14 cellular contexts compared by ENCODE assay signal in the genomic region with DNA sequence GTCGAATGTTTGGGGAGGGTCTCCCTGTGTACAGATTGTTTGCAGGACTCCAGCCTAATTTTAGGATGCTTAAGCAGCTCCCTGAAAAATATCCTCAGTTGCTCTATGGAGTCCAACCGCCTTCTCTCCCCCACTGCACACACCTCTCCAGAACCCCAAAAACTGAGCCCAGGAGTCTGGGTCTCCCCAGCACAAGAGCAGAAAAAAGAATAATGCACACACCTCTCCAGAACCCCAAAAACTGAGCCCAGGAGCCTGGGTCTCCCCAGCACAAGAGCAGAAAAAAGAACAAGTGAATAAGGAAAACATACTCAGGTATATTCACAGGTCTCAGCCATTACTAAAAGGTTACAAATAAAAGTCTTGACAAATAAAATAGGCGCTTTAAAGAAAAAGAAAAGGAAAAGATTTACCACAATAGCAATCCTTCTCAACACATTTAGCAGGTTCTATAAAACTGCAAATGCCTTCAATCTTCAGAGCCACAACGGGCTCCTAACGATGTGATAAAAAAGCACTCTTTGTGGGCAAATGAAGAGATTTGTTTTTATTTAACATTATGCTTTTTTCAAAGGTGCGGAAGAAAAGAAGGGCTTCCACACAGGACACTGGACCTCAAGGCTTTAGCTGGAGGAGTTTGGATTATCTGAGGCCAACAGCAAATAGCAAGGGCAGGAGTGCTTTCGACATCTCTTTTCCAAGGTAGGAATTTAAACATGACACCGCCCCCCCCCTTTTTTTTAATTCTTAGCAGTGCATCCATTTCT. TPM values are rescaled to one million over a fixed set of nuclear protein-coding genes. Genes with fewer than 3 reads are reported as not detected.
DNase-seq lines count a peak whose midpoint lies in the region; ATAC-seq, FAIRE-seq and TF ChIP-seq lines count a peak whose summit lies in the region.
"Had no signal": no experiment of that assay in that cellular context is flagged by ENCODE, and none has a peak within 500 bp of the region (broad histone marks: within the 10 kb centered on the region; RNA-seq: fewer than 3 reads in every experiment).

No MANE protein-coding gene starts in this region.

- no peak for TF ChIP-seq CTCF in H1 (IDR thresholded peaks at IDR 0.05; ENCODE audit: control extremely low read depth in 1 of 3, insufficient read depth in 1 of 3, low read depth in 1 of 3, low read length in 3 of 3)
- TF ChIP-seq CTCF in spleen (IDR thresholded peaks at IDR 0.05 in 8 of 11, conservative IDR thresholded peaks at IDR 0.05 in 3 of 11) = no peak

- DNase-seq in activated CD4-positive, alpha-beta T cell treated with anti-CD3 and anti-CD28 coated beads, Interleukin-2, amount 10 ng/mL, durations not matched to agents 7 days and 5 days = no peak
- DNase-seq in activated CD4-positive, alpha-beta T cell treated with anti-CD3 and anti-CD28 coated beads for 1 hour = no peak
- no peak for DNase-seq in T-helper 17 cell
- DNase-seq in H1 (ENCODE audit: low read depth in 1 of 2, low spot score in 2 of 2) = no peak
- no peak for DNase-seq in spleen
- no peak for DNase-seq in NCI-H526 treated with DMSO at 0.1 percent for 48 hours (lab: John Stamatoyannopoulos, UW)
- DNase-seq in GM19240 (ENCODE audit: insufficient read length, low spot score) = no peak
- DNase-seq in trophoblast cell = no peak
- DNase-seq: amniotic stem cell, IMR-90, mesenchymal stem cell, occipital lobe had no signal

- H2BK120ac ChIP-seq in H1 (replicated peaks; ENCODE audit: low read depth, low read length) = no peak overlapping the region
- no peak overlapping the region for H2BK120ac ChIP-seq in trophoblast cell (ENCODE audit: insufficient read depth, low read length, poor library complexity)

- intact Hi-C loops in spleen (cut with DNase I; ENCODE audit: low total_unique reads) = no loop called here

- H3K18ac ChIP-seq in H1 (ENCODE audit: extremely low read depth, low read length) (peak overlapping the region; percentile 62; the same call in 1 of the 2 replicates), trophoblast cell (ENCODE audit: low read length) (no peak overlapping the region)

- H3K23me2 ChIP-seq in H1 (ENCODE audit: low read depth, low read length) = peaks cover under 1% of the 10 kb centered on the region; the same call in 1 of the 2 replicates

- no peak overlapping the region for H3K56ac ChIP-seq in H1 (replicated peaks; ENCODE audit: insufficient read length, low read depth, low read length)

- H2BK5ac ChIP-seq in H1 (ENCODE audit: low read depth, low read length) = 0 out of 2 replicates have a peak overlapping the region, but pooled peaks have one; percentile 68
- H2BK5ac ChIP-seq in trophoblast cell (ENCODE audit: low read depth, low read length, poor library complexity) = no peak overlapping the region

- peaks cover 94% of the 10 kb centered on the region for H3K36me3 Mint-ChIP-seq in activated CD4-positive, alpha-beta T cell treated with anti-CD3 and anti-CD28 coated beads, Interleukin-2, amount 10 ng/mL, durations not matched to agents 7 days and 5 days (ENCODE audit: low read depth)
- H3K36me3 Mint-ChIP-seq in T-helper 17 cell (ENCODE audit: low read depth) = peaks cover 29% of the 10 kb centered on the region

- no peak overlapping the region for H3K14ac ChIP-seq in H1 (ENCODE audit: insufficient read length)
- no peak overlapping the region for H3K14ac ChIP-seq in trophoblast cell (ENCODE audit: low read length)

- no peak for TF ChIP-seq RAD21 in H1 (IDR thresholded peaks at IDR 0.05 in 1 of 2, conservative IDR thresholded peaks at IDR 0.05 in 1 of 2; ENCODE audit: low read depth in 2 of 2, low read length in 2 of 2)

- H3K9me3 ChIP-seq in T-helper 17 cell (ENCODE audit: control insufficient read depth, low read length, poor library complexity, severe bottlenecking) (no peaks in the 10 kb centered on the region), H1 (ENCODE audit: insufficient read depth in 2 of 2, low read depth in 1 of 2, low read length in 1 of 2) (no peaks in the 10 kb centered on the region), spleen (no peaks in the 10 kb centered on the region), trophoblast cell (ENCODE audit: insufficient read depth, low read depth, low read length) (no peaks in the 10 kb centered on the region)

- H4K91ac ChIP-seq in H1 (replicated peaks; ENCODE audit: insufficient read length, low read length) = no peak overlapping the region
- H4K91ac ChIP-seq in trophoblast cell (ENCODE audit: low read depth, low read length) = no peak overlapping the region

- H3K27me3 Mint-ChIP-seq in activated CD4-positive, alpha-beta T cell treated with anti-CD3 and anti-CD28 coated beads, Interleukin-2, amount 10 ng/mL, durations not matched to agents 7 days and 5 days = no peaks in the 10 kb centered on the region
- no peaks in the 10 kb centered on the region for H3K27me3 Mint-ChIP-seq in T-helper 17 cell

- 77% methylated on average over 8 of the region's 8 CpGs; no CpG with 5 or more reads in 1 of the 2 experiments for WGBS in H1 (ENCODE audit: extremely low coverage in 1 of 2, insufficient coverage in 1 of 2, insufficient read length in 1 of 2, insufficient replicate concordance in 2 of 2, low coverage in 1 of 2, low lambda C conversion rate in 2 of 2, missing lambda C conversion rate in 1 of 2), 2 experiments
- WGBS in spleen, 5 donors = 45 to 60% (median 51%) methylated on average over 7 to 8 of the region's 8 CpGs
- no CpG with 5 or more reads among the region's 8 CpGs for whole genome bisulfite sequencing in trophoblast cell (ENCODE audit: extremely low coverage, insufficient coverage, insufficient read length)

- peaks cover 29 to 44% (median 40%) of the 10 kb centered on the region in 4 experiments for H3K4me1 ChIP-seq in H1 (replicated peaks in 1 of 4; ENCODE audit: control insufficient read depth in 3 of 4, insufficient read depth in 4 of 4, low read length in 3 of 4)
- peaks cover 0 to 60% (median 9%) of the 10 kb centered on the region in 6 donors for H3K4me1 ChIP-seq in spleen
- H3K4me1 ChIP-seq in trophoblast cell (ENCODE audit: control insufficient read depth in 1 of 2, insufficient read depth in 2 of 2, low read length in 2 of 2) = peaks cover 12 to 16% of the 10 kb centered on the region in 2 experiments

- peak overlapping the region in 1 of 4 experiments; percentile 41; a peak in 1 of 8 replicates for H3K4me3 ChIP-seq in H1 (ENCODE audit: extremely low read depth in 1 of 4, insufficient read depth in 2 of 4, low read depth in 3 of 4, low read length in 4 of 4)
- peak overlapping the region in 1 of 8 donors; percentile 49 for H3K4me3 ChIP-seq in spleen
- no peak overlapping the region for H3K4me3 ChIP-seq in trophoblast cell (ENCODE audit: low read depth, low read length)
- H3K4me3 ChIP-seq: GM12878 had no signal

- peak overlapping the region; percentile 53; the same call in 1 of the 2 replicates for H2BK15ac ChIP-seq in H1 (ENCODE audit: low read length)

- H3K27ac Mint-ChIP-seq in activated CD4-positive, alpha-beta T cell treated with anti-CD3 and anti-CD28 coated beads, Interleukin-2, amount 10 ng/mL, durations not matched to agents 7 days and 5 days = peak overlapping the region; percentile 99
- H3K27ac Mint-ChIP-seq in T-helper 17 cell = peak overlapping the region; percentile 100

- CTCF ChIA-PET in activated CD4-positive, alpha-beta T cell treated with anti-CD3 and anti-CD28 coated beads, Interleukin-2, amount 10 ng/mL, durations not matched to agents 7 days and 5 days (lab: Charles Lee) = interaction anchor here (0.6 to 10.8 kb wide), 9 partner anchors 8 to 82 kb away, joined by 3 to 192 read pairs (median 7); a partner anchor contains a TSS
- CTCF ChIA-PET in H1 (lab: Charles Lee; ENCODE audit: partially characterized antibody) = interaction anchor here (1.5 to 3.1 kb wide), 5 partner anchors 10 to 143 kb away, joined by 4 to 19 read pairs (median 6); no protein-coding TSS in a partner anchor

- H2AFZ ChIP-seq in H1 (ENCODE audit: low read length) (no peak overlapping the region), trophoblast cell (ENCODE audit: insufficient read depth, low read length, poor library complexity) (no peak overlapping the region)

- H3K79me2 ChIP-seq in H1 (ENCODE audit: control insufficient read depth in 1 of 2, insufficient read depth in 2 of 2, low read length in 2 of 2) = peaks cover 0 to 93% of the 10 kb centered on the region in 2 experiments; a peak in 3 of 4 replicates
- H3K79me2 ChIP-seq in trophoblast cell (ENCODE audit: control insufficient read depth, insufficient read depth, low read length, poor library complexity) = no peaks in the 10 kb centered on the region

- peak overlapping the region; percentile 40 for H2BK20ac ChIP-seq in H1 (ENCODE audit: low read length)

- no peak overlapping the region for H4K5ac ChIP-seq in H1 (ENCODE audit: insufficient read length, low read depth, low read length)

- FAIRE-seq in H1 (lab: Jason Lieb, UNC) = no peak
- FAIRE-seq: GM12878 had no signal

- no peak for ATAC-seq in T-helper 17 cell
- ATAC-seq: HCT116 had no signal

- no peak overlapping the region for H3K9ac ChIP-seq in H1 (replicated peaks in 1 of 4; ENCODE audit: extremely low read depth in 1 of 4, low read depth in 3 of 4, low read length in 3 of 4)
- no peak overlapping the region for H3K9ac ChIP-seq in trophoblast cell (ENCODE audit: low read length)

- H2AK5ac ChIP-seq in H1 (ENCODE audit: low read depth, low read length) (no peak overlapping the region), trophoblast cell (ENCODE audit: low read length) (no peak overlapping the region)

- H3K4me3 Mint-ChIP-seq in activated CD4-positive, alpha-beta T cell treated with anti-CD3 and anti-CD28 coated beads, Interleukin-2, amount 10 ng/mL, durations not matched to agents 7 days and 5 days = peak overlapping the region; percentile 87
- peak overlapping the region; percentile 97 for H3K4me3 Mint-ChIP-seq in T-helper 17 cell

- H4K8ac ChIP-seq in H1 (ENCODE audit: extremely low read depth, insufficient read depth, low read length) (no peak overlapping the region), trophoblast cell (ENCODE audit: low read depth, low read length) (no peak overlapping the region)

- TF ChIP-seq EP300 in H1 (IDR thresholded peaks at IDR 0.05; ENCODE audit: borderline replicate concordance in 1 of 2, low read depth in 2 of 2, low read length in 2 of 2) = no peak

- TF ChIP-seq POLR2A in H1 (IDR thresholded peaks at IDR 0.05; ENCODE audit: control extremely low read depth in 1 of 2, low read depth in 2 of 2, low read length in 2 of 2) = no peak
- no peak for TF ChIP-seq POLR2A in spleen (IDR thresholded peaks at IDR 0.05)

- peaks cover 0 to 6% (median 3%) of the 10 kb centered on the region in 4 experiments; a peak in 3 of 7 replicates for H3K27me3 ChIP-seq in H1 (replicated peaks in 1 of 4; ENCODE audit: control insufficient read depth in 3 of 4, extremely low read depth in 1 of 4, insufficient read depth in 3 of 4, low read length in 3 of 4)
- H3K27me3 ChIP-seq in spleen (replicated peaks in 1 of 7) = peaks cover 0 to 99% (median 45%) of the 10 kb centered on the region in 7 donors
- no peaks in the 10 kb centered on the region for H3K27me3 ChIP-seq in trophoblast cell (ENCODE audit: insufficient read depth, low read length)

- H2BK12ac ChIP-seq in H1 (ENCODE audit: low read depth, low read length) (peak overlapping the region; percentile 62; the same call in 1 of the 2 replicates), trophoblast cell (ENCODE audit: low read length) (no peak overlapping the region)

- peak overlapping the region; percentile 58 to 61; a peak in 1 of 4 replicates for H3K4me2 ChIP-seq in H1 (ENCODE audit: insufficient read depth in 1 of 2, low read depth in 2 of 2, low read length in 2 of 2)
- no peak overlapping the region for H3K4me2 ChIP-seq in trophoblast cell (ENCODE audit: low read length)

- H3K79me1 ChIP-seq in H1 (ENCODE audit: low read depth, low read length) (peaks cover 10% of the 10 kb centered on the region), trophoblast cell (ENCODE audit: low read length) (peaks cover 4% of the 10 kb centered on the region)

- peaks cover 66% of the 10 kb centered on the region for H3K4me1 Mint-ChIP-seq in activated CD4-positive, alpha-beta T cell treated with anti-CD3 and anti-CD28 coated beads, Interleukin-2, amount 10 ng/mL, durations not matched to agents 7 days and 5 days
- H3K4me1 Mint-ChIP-seq in T-helper 17 cell = peaks cover 84% of the 10 kb centered on the region

- H3K27ac ChIP-seq in H1 (ENCODE audit: low read depth, low read length) (no peak overlapping the region), spleen (peak overlapping the region; percentile 44 to 93 (median 78)), trophoblast cell (ENCODE audit: low read depth, low read length) (no peak overlapping the region)

- POLR2A ChIA-PET in activated CD4-positive, alpha-beta T cell treated with anti-CD3 and anti-CD28 coated beads, Interleukin-2, amount 10 ng/mL, durations not matched to agents 7 days and 5 days (lab: Charles Lee) = interaction anchor here (0.7 to 1.7 kb wide), 2 partner anchors 8 to 11 kb away, joined by 4 to 13 read pairs; a partner anchor contains a TSS
- POLR2A ChIA-PET in H1 (lab: Charles Lee; ENCODE audit: partially characterized antibody) = interaction anchor here (0.6 to 2.2 kb wide), 2 partner anchors 18 to 22 kb away, joined by 3 to 5 read pairs; no protein-coding TSS in a partner anchor

- H3K36me3 ChIP-seq in H1 (ENCODE audit: control insufficient read depth in 2 of 4, insufficient read depth in 4 of 4, low read length in 3 of 4) = no peaks in the 10 kb centered on the region
- no peaks in the 10 kb centered on the region for H3K36me3 ChIP-seq in spleen
- H3K36me3 ChIP-seq in trophoblast cell (ENCODE audit: control insufficient read depth in 1 of 2, insufficient read depth in 2 of 2, low read length in 2 of 2) = no peaks in the 10 kb centered on the region

- no peaks in the 10 kb centered on the region for H3K9me3 Mint-ChIP-seq in activated CD4-positive, alpha-beta T cell treated with anti-CD3 and anti-CD28 coated beads, Interleukin-2, amount 10 ng/mL, durations not matched to agents 7 days and 5 days

- H3K4ac ChIP-seq in H1 (replicated peaks; ENCODE audit: insufficient read length, low read depth, low read length) = no peak overlapping the region
- no peak overlapping the region for H3K4ac ChIP-seq in trophoblast cell (ENCODE audit: low read depth, low read length)

- H4K20me1 ChIP-seq in H1 (replicated peaks in 1 of 2; ENCODE audit: control insufficient read depth in 1 of 2, insufficient read depth in 2 of 2, low read length in 2 of 2) = peaks cover 0 to 2% of the 10 kb centered on the region in 2 experiments

- no peak overlapping the region for H4K12ac ChIP-seq in trophoblast cell (ENCODE audit: low read depth, low read length)

- H3K23ac ChIP-seq in H1 (ENCODE audit: insufficient read length) = no peak overlapping the region
- H3K23ac ChIP-seq in trophoblast cell (ENCODE audit: low read length) = no peak overlapping the region

RNA-seq across cellular contexts. Expression of a gene that starts 8.2 kb away (rescaled TPM):
- total RNA-seq in activated CD4-positive, alpha-beta T cell treated with anti-CD3 and anti-CD28 coated beads, Interleukin-2, amount 10 ng/mL, durations not matched to agents 7 days and 5 days = 100 to 1,000 TPM; 115 to 116 TPM
- 100 to 1,000 TPM; 167 to 174 TPM for total RNA-seq in T-helper 17 cell
- total RNA-seq in H1 (2021; fragmentation: NEBNext Ultra II Directional; extraction: Animal tissue kit (Norgen Biotek cat#: 25700)) = 5.9 TPM in 2 replicates
- 0.63 and 0.80 TPM in 2 replicates for polyA plus RNA-seq in H1 (2011; rRNA removed)
- polyA plus RNA-seq in H1 (2011; cell fraction: cytosol; rRNA removed) = 0.85 TPM
- 1.5 TPM for polyA plus RNA-seq in H1 (2011; cell fraction: nucleus; rRNA removed)
- 1.1 to 2.2 TPM (median 1.2 TPM) in 4 replicates for polyA plus RNA-seq in H1 (2012, experiment 1 of 2)
- 0.22 TPM for polyA plus RNA-seq in H1 (2012, experiment 2 of 2)
- 2.1 TPM for polyA plus RNA-seq in H1 (2013, experiment 1 of 2)
- polyA plus RNA-seq in H1 (2013, experiment 2 of 2) = 2.1 TPM
- 1.7 and 1.9 TPM in 2 replicates for polyA minus RNA-seq in H1 (2011; rRNA and poly(A)+ RNA removed)
- 3.2 TPM for polyA minus RNA-seq in H1 (2011; cell fraction: cytosol; rRNA and poly(A)+ RNA removed)
- 4.1 TPM for polyA minus RNA-seq in H1 (2011; cell fraction: nucleus; rRNA and poly(A)+ RNA removed)
- total RNA-seq in spleen = 10 to 100 TPM in 6 of 7 donors, 1 to 10 TPM in 1; 7.9 to 21.1 (median 13.1) TPM
- 1 to 10 TPM in 2 of 3 donors, under 1 TPM in 1; 0.74 to 1.5 (median 1.4) TPM for polyA plus RNA-seq in spleen
- polyA plus RNA-seq in trophoblast cell (2013) = 1.0 and 1.1 TPM in 2 replicates
- polyA plus RNA-seq: IMR-90 had no signal

Comparison
In these comparisons a context has a peak if more than half of its experiments do, and no peak if none do; other contexts are left out.
1. H3K27ac ChIP-seq: peak in spleen (8 of 8); none in H1 (single experiment) and trophoblast cell (single experiment).
2. RNA of a gene that starts 8.2 kb away (total RNA-seq): 167 to 174 TPM in T-helper 17 cell and 115 to 116 TPM in activated CD4-positive, alpha-beta T cell treated with anti-CD3 and anti-CD28 coated beads, Interleukin-2, amount 10 ng/mL, durations not matched to agents 7 days and 5 days; 7.9 to 21.1 TPM in spleen and 5.9 TPM in H1; every median in the first group is over 4 times any median in the second.